ENCODE assay signal across 25 cellular contexts in the genomic region with DNA sequence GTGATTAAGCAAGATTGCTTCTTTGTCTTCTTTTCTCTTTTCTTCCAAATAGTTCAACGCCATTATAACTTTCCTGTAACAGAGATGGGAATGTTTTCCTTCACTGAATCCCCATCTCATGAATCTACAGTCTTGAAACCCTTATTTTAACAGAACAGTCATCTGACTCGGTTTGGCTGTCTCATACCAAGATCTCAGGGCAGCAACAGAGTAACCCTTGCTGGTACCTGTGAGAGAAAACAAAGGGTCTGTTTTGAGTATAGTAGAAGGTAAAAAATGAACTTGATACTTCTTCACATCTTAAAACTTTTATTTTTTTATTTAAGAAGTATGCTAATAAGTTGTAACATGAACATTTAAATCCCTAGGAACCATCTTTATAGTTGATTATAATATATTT.
"Had no signal": no experiment of that assay in that cellular context is flagged by ENCODE, and none has a peak within 500 bp of the region (broad histone marks: within the 10 kb centered on the region; RNA-seq: fewer than 3 reads in every experiment).

No MANE protein-coding gene starts in this region.

- DNase-seq: activated CD4-positive, alpha-beta T cell treated with anti-CD3 and anti-CD28 coated beads for 36 hours; activated CD4-positive, alpha-beta T cell treated with anti-CD3 and anti-CD28 coated beads, Interleukin-2, amount 50 U/mL, for 4 hours; activated CD8-positive, alpha-beta memory T cell treated with anti-CD3 and anti-CD28 coated beads for 24 hours; activated CD8-positive, alpha-beta memory T cell treated with anti-CD3 and anti-CD28 coated beads, Interleukin-2, amount 50 U/mL, for 4 hours; activated naive CD4-positive, alpha-beta T cell; activated naive CD8-positive, alpha-beta T cell treated with anti-CD3 and anti-CD28 coated beads for 36 hours; activated T-cell treated with anti-CD3 and anti-CD28 coated beads, Interleukin-2, amount 50 U/mL, for 24 hours; amniotic stem cell; heart right ventricle; islet precursor cell; naive thymus-derived CD8-positive, alpha-beta T cell; retina; sigmoid colon; stimulated activated CD4-positive, alpha-beta T cell treated with anti-CD3 and anti-CD28 coated beads, Interleukin-15, amount 100 ng/mL, for 24 hours; stimulated activated naive B cell treated with anti-CD40 and anti-IgM and Interleukin-4, amounts not matched to agents 10 μg/mL and 1 μg/mL and 100 μg/mL, for 72 hours; trophoblast cell; uterus had no signal

- H3K4me3 Mint-ChIP-seq: activated CD4-positive, alpha-beta T cell treated with anti-CD3 and anti-CD28 coated beads for 36 hours; activated naive CD8-positive, alpha-beta T cell treated with anti-CD3 and anti-CD28 coated beads for 36 hours; activated T-cell treated with anti-CD3 and anti-CD28 coated beads, Interleukin-2, amount 50 U/mL, for 24 hours; central memory CD8-positive, alpha-beta T cell; mesothelial cell of epicardium; naive thymus-derived CD8-positive, alpha-beta T cell; stimulated activated naive B cell treated with anti-CD40 and anti-IgM and Interleukin-4, amounts not matched to agents 10 μg/mL and 1 μg/mL and 100 μg/mL, for 72 hours had no signal

- H3K27me3 ChIP-seq: breast epithelium, heart right ventricle, sigmoid colon, uterus had no signal

- H3K4me1 ChIP-seq: uterus had no signal

- H3K36me3 Mint-ChIP-seq: activated naive CD8-positive, alpha-beta T cell treated with anti-CD3 and anti-CD28 coated beads for 36 hours; mesothelial cell of epicardium; stimulated activated naive B cell treated with anti-CD40 and anti-IgM and Interleukin-4, amounts not matched to agents 10 μg/mL and 1 μg/mL and 100 μg/mL, for 72 hours had no signal

- H3K9me3 Mint-ChIP-seq: activated T-cell treated with anti-CD3 and anti-CD28 coated beads, Interleukin-2, amount 50 U/mL, for 24 hours; activated T-helper 2 cell treated with anti-CD3 and anti-CD28 coated beads, Interferon-gamma antibody, Interleukin-2, Interleukin-4, amounts not matched to agents 10 μg/mL and 5 μg/mL and 100 μg/mL, durations not matched to agents 14 hours and 24 hours and 36 hours; central memory CD8-positive, alpha-beta T cell; stimulated activated naive B cell treated with anti-CD40 and anti-IgM and Interleukin-4, amounts not matched to agents 10 μg/mL and 1 μg/mL and 100 μg/mL, for 72 hours had no signal

- H3K4me1 Mint-ChIP-seq: activated CD4-positive, alpha-beta T cell treated with anti-CD3 and anti-CD28 coated beads for 36 hours; activated naive CD8-positive, alpha-beta T cell treated with anti-CD3 and anti-CD28 coated beads for 36 hours; central memory CD8-positive, alpha-beta T cell had no signal

- H3K9me3 ChIP-seq: breast epithelium, sigmoid colon, uterus had no signal

- H3K27ac ChIP-seq: breast epithelium, sigmoid colon had no signal

- ATAC-seq: activated CD4-positive, alpha-beta T cell treated with anti-CD3 and anti-CD28 coated beads for 36 hours; heart right ventricle; naive thymus-derived CD8-positive, alpha-beta T cell; stimulated activated naive B cell treated with anti-CD40 and anti-IgM and Interleukin-4, amounts not matched to agents 10 μg/mL and 1 μg/mL and 100 μg/mL, for 72 hours had no signal

- H3K36me3 ChIP-seq: breast epithelium, heart right ventricle, sigmoid colon, uterus had no signal

- H3K4me3 ChIP-seq: breast epithelium, coronary artery, heart right ventricle, lung, sigmoid colon, smooth muscle cell, uterus had no signal

- H3K27ac Mint-ChIP-seq: activated CD4-positive, alpha-beta T cell treated with anti-CD3 and anti-CD28 coated beads for 36 hours; activated naive CD8-positive, alpha-beta T cell treated with anti-CD3 and anti-CD28 coated beads for 36 hours; activated T-cell treated with anti-CD3 and anti-CD28 coated beads, Interleukin-2, amount 50 U/mL, for 24 hours; activated T-helper 2 cell treated with anti-CD3 and anti-CD28 coated beads, Interferon-gamma antibody, Interleukin-2, Interleukin-4, amounts not matched to agents 10 μg/mL and 5 μg/mL and 100 μg/mL, durations not matched to agents 14 hours and 24 hours and 36 hours; mesothelial cell of epicardium; naive thymus-derived CD8-positive, alpha-beta T cell; progenitor cell of endocrine pancreas; stimulated activated naive B cell treated with anti-CD40 and anti-IgM and Interleukin-4, amounts not matched to agents 10 μg/mL and 1 μg/mL and 100 μg/mL, for 72 hours had no signal
